2 cellular contexts compared by ENCODE assay signal in genomic region chr19:37699057-37699456, GRCh38.
TF ChIP-seq lines count a peak whose summit lies in the region.

No MANE protein-coding gene starts in this region.

TF ChIP-seq in IMR-90, 13 proteins besides CTCF, POLR2A, EP300 and RAD21:
- TF ChIP-seq MXI1 (IDR thresholded peaks at IDR 0.05; ENCODE audit: borderline replicate concordance, low read depth, low read length) (no peak), MAZ (IDR thresholded peaks at IDR 0.05; ENCODE audit: borderline replicate concordance, low read depth, low read length) (no peak), NFE2L2 (IDR thresholded peaks at IDR 0.05; ENCODE audit: low read depth, low read length) (no peak), BHLHE40 (IDR thresholded peaks at IDR 0.05; ENCODE audit: low read depth, low read length) (no peak)
TF ChIP-seq in IMR-90: peak in this region for 0.

TF ChIP-seq in H1, 55 proteins besides CTCF, POLR2A, EP300 and RAD21:
- TF ChIP-seq, protein P1, sequence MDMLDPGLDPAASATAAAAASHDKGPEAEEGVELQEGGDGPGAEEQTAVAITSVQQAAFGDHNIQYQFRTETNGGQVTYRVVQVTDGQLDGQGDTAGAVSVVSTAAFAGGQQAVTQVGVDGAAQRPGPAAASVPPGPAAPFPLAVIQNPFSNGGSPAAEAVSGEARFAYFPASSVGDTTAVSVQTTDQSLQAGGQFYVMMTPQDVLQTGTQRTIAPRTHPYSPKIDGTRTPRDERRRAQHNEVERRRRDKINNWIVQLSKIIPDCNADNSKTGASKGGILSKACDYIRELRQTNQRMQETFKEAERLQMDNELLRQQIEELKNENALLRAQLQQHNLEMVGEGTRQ (IDR thresholded peaks at IDR 0.05; ENCODE audit: low read length): no peak
- no peak for TF ChIP-seq KDM1A (IDR thresholded peaks at IDR 0.05; ENCODE audit: borderline replicate concordance, low read length)
- TF ChIP-seq TEAD4 (IDR thresholded peaks at IDR 0.05; ENCODE audit: low read depth, low read length): peak; percentile 52
- no peak for TF ChIP-seq EZH2 (IDR thresholded peaks at IDR 0.05; ENCODE audit: low read depth, low read length, severe bottlenecking)
- TF ChIP-seq CHD1 (IDR thresholded peaks at IDR 0.05; ENCODE audit: low read depth, low read length): no peak
- TF ChIP-seq MAFK (IDR thresholded peaks at IDR 0.05; ENCODE audit: low read depth, low read length): no peak
- no peak for TF ChIP-seq JUN (IDR thresholded peaks at IDR 0.05; ENCODE audit: low read depth, low read length)
- no peak for TF ChIP-seq SIX5 (IDR thresholded peaks at IDR 0.05; ENCODE audit: low read depth, low read length)
- TF ChIP-seq GTF2F1 (IDR thresholded peaks at IDR 0.05; ENCODE audit: borderline replicate concordance, low read depth, low read length): no peak
